11 cellular contexts compared by ENCODE assay signal in the genomic region with DNA sequence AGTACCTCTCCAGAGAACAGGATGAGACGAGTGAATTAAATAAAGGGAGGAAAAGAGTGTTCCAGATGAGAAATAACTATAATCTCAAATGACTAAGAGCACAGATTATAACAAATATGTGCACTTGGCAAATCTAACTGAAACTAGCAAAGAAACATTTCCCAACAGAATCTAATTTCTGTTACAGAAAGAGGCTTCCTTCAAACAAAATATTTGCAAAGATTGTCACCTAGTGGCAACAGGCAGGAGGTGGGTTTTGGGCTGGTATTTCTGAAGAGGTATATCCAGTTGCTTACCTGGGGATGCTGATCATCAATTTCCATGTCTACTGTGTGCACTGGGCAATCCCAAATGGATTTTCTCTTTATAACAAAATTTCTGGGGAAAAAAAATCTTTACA. TPM values are rescaled to one million over a fixed set of nuclear protein-coding genes. Genes with fewer than 3 reads are reported as not detected.
DNase-seq lines count a peak whose midpoint lies in the region; ATAC-seq and TF ChIP-seq lines count a peak whose summit lies in the region.
"Had no signal": no experiment of that assay in that cellular context is flagged by ENCODE, and none has a peak within 500 bp of the region (broad histone marks: within the 10 kb centered on the region; RNA-seq: fewer than 3 reads in every experiment).

No MANE protein-coding gene starts in this region.

- H3K27me3 ChIP-seq in DND-41 (ENCODE audit: insufficient read depth, low read length, poor library complexity) = peaks cover 30% of the 10 kb centered on the region
- H3K27me3 ChIP-seq in HCT116 (ENCODE audit: insufficient read depth, low read length) = peaks cover 58% of the 10 kb centered on the region
- H3K27me3 ChIP-seq in adipocyte (replicated peaks; ENCODE audit: control insufficient read depth, insufficient read depth, low read length) = no peaks in the 10 kb centered on the region
- no peaks in the 10 kb centered on the region for H3K27me3 ChIP-seq in kidney epithelial cell (ENCODE audit: control insufficient read depth, insufficient read depth, low read length)

- no peaks in the 10 kb centered on the region for H3K36me3 ChIP-seq in DND-41 (ENCODE audit: insufficient read depth, low read length)
- no peaks in the 10 kb centered on the region for H3K36me3 ChIP-seq in HCT116 (ENCODE audit: control insufficient read depth in 1 of 2, insufficient read depth in 2 of 2, low read length in 2 of 2)
- H3K36me3 ChIP-seq in adipocyte (ENCODE audit: control insufficient read depth, insufficient read depth, low read length, severe bottlenecking) = no peaks in the 10 kb centered on the region
- no peaks in the 10 kb centered on the region for H3K36me3 ChIP-seq in kidney epithelial cell (ENCODE audit: control insufficient read depth, insufficient read depth, low read length)
- H3K36me3 ChIP-seq in mucosa of descending colon (ENCODE audit: low read depth) = no peaks in the 10 kb centered on the region

- no peak overlapping the region for H2AFZ ChIP-seq in DND-41 (ENCODE audit: low read depth, low read length)
- H2AFZ ChIP-seq in HCT116 (ENCODE audit: low read depth, low read length, poor library complexity, severe bottlenecking) = no peak overlapping the region

- intact Hi-C loops in HCT116 (cut with micrococcal nuclease) = no loop called here
- intact Hi-C loops in mucosa of descending colon (cut with DNase I, micrococcal nuclease) = no loop called here

- ATAC-seq in DND-41 (ENCODE audit: insufficient read depth, low read depth) (no peak), HCT116 (0 out of 2 replicates have a peak, but pooled peaks have one; percentile 52), mucosa of descending colon (no peak), GM18502 (IDR thresholded peaks at IDR 0.05; ENCODE audit: poor library complexity, unreplicated experiment) (no peak)

- TF ChIP-seq POLR2A in HCT116 (IDR thresholded peaks at IDR 0.05; ENCODE audit: borderline replicate concordance, extremely low read depth, insufficient read depth, insufficient read length) = no peak

- no peaks in the 10 kb centered on the region for H3K9me3 ChIP-seq in DND-41 (ENCODE audit: insufficient read depth, low read length, severe bottlenecking)
- H3K9me3 ChIP-seq in HCT116 (ENCODE audit: control insufficient read depth in 1 of 2, insufficient read depth in 1 of 2, low read depth in 1 of 2, low read length in 2 of 2) = no peaks in the 10 kb centered on the region
- H3K9me3 ChIP-seq in adipocyte (ENCODE audit: control insufficient read depth, low read length) = no peaks in the 10 kb centered on the region
- H3K9me3 ChIP-seq in mucosa of descending colon = no peaks in the 10 kb centered on the region

- H3K4me2 ChIP-seq in DND-41 (ENCODE audit: insufficient read depth, low read length) = no peak overlapping the region
- H3K4me2 ChIP-seq in HCT116 (ENCODE audit: low read length) = no peak overlapping the region

- DNase-seq in DND-41 (no peak), HCT116 (ENCODE audit: low read depth, low spot score) (no peak), adipocyte (ENCODE audit: low read depth) (peak; percentile 79), kidney epithelial cell (ENCODE audit: low read depth) (no peak), nucleus accumbens (lab: John Stamatoyannopoulos, UW) (no peak), mucosa of descending colon (no peak)
- no peak for DNase-seq in stimulated activated CD4-positive, alpha-beta T cell treated with anti-CD3 and anti-CD28 coated beads, Interleukin-2, amount 100 ng/mL, for 48 hours
- DNase-seq: activated CD4-positive, alpha-beta T cell treated with anti-CD3 and anti-CD28 coated beads, Interleukin-2, amount 50 U/mL, for 48 hours; NCI-H526 treated with DMSO at 0.1 percent for 48 hours had no signal

- H3K27ac ChIP-seq in DND-41 (ENCODE audit: low read length) (no peak overlapping the region), HCT116 (ENCODE audit: low read depth, low read length) (no peak overlapping the region)

- no TSS peak for BruUV-seq in HCT116 (replicated peaks; lab: Mats Ljungman, UMichigan)

- no peaks in the 10 kb centered on the region for H3K79me2 ChIP-seq in DND-41 (ENCODE audit: insufficient read depth, low read length)
- H3K79me2 ChIP-seq in HCT116 (ENCODE audit: insufficient read depth, low read length) = no peaks in the 10 kb centered on the region

- POLR2A ChIA-PET in HCT116 (lab: Charles Lee) = no interaction called here

- peak; percentile 44 for TF ChIP-seq CTCF in DND-41 (IDR thresholded peaks at IDR 0.05; ENCODE audit: borderline replicate concordance, extremely low read depth, low read length, poor library complexity, severe bottlenecking)
- peak; percentile 17 to 41 (median 24); a peak in 3 of 6 replicates for TF ChIP-seq CTCF in HCT116 (IDR thresholded peaks at IDR 0.05 in 2 of 3, conservative IDR thresholded peaks at IDR 0.05 in 1 of 3; ENCODE audit: borderline replicate concordance in 1 of 3, insufficient read depth in 1 of 3, low read depth in 2 of 3, low read length in 2 of 3)
- TF ChIP-seq CTCF in kidney epithelial cell (IDR thresholded peaks at IDR 0.05; ENCODE audit: insufficient read depth, low read length, poor library complexity, severe bottlenecking) = peak; percentile 44
- no peak for TF ChIP-seq CTCF in mucosa of descending colon (IDR thresholded peaks at IDR 0.05)

- no peaks in the 10 kb centered on the region for H4K20me1 ChIP-seq in DND-41 (ENCODE audit: insufficient read depth, low read length)
- no peaks in the 10 kb centered on the region; the same call in 1 of the 2 replicates for H4K20me1 ChIP-seq in HCT116 (ENCODE audit: insufficient read depth)

- H3K9ac ChIP-seq in DND-41 (ENCODE audit: low read depth, low read length) = no peak overlapping the region
- H3K9ac ChIP-seq in HCT116 (ENCODE audit: low read length) = no peak overlapping the region
- peak overlapping the region; percentile 78 for H3K9ac ChIP-seq in adipocyte (ENCODE audit: low read length)

- TF ChIP-seq RAD21 in HCT116 (IDR thresholded peaks at IDR 0.05; ENCODE audit: low read depth) = peak; percentile 46

- H3K4me1 ChIP-seq in DND-41 (ENCODE audit: insufficient read depth, low read length) (peaks cover 4% of the 10 kb centered on the region), HCT116 (ENCODE audit: control insufficient read depth in 1 of 2, insufficient read depth in 2 of 2, low read length in 2 of 2) (peaks cover 0 to 2% of the 10 kb centered on the region in 2 experiments; a peak in 1 of 4 replicates), adipocyte (ENCODE audit: control insufficient read depth, insufficient read depth, low read length) (peaks cover 58% of the 10 kb centered on the region), mucosa of descending colon (ENCODE audit: low read depth) (no peaks in the 10 kb centered on the region)

- no peaks in the 10 kb centered on the region for H3K9me2 ChIP-seq in HCT116 (ENCODE audit: insufficient read depth)

- CTCF ChIA-PET in HCT116 (lab: Charles Lee) = interaction anchor here (1.0 kb wide), 1 partner anchor 591 kb away, joined by 3 read pairs; no protein-coding TSS in a partner anchor

- no peak overlapping the region for H3K4me3 ChIP-seq in DND-41 (ENCODE audit: low read depth in 1 of 2, low read length in 2 of 2)
- H3K4me3 ChIP-seq in HCT116 (replicated peaks in 1 of 2; ENCODE audit: low read depth in 1 of 2, low read length in 2 of 2) = no peak overlapping the region
- no peak overlapping the region for H3K4me3 ChIP-seq in adipocyte (ENCODE audit: low read length)
- no peak overlapping the region for H3K4me3 ChIP-seq in kidney epithelial cell (ENCODE audit: low read depth, low read length)
- no peak overlapping the region for H3K4me3 ChIP-seq in mucosa of descending colon
- H3K4me3 ChIP-seq: coronary artery had no signal

- RAD21 ChIA-PET in HCT116 (lab: Charles Lee; ENCODE audit: low non-redundant PET in 1 of 2, low total read pairs in 2 of 2, uncharacterized antibody in 2 of 2, unreplicated experiment in 2 of 2) = no interaction called here

TF ChIP-seq in HCT116, 20 proteins besides CTCF, POLR2A, EP300 and RAD21:
- TF ChIP-seq SIN3A (IDR thresholded peaks at IDR 0.05; ENCODE audit: low read depth) (no peak), JUND (IDR thresholded peaks at IDR 0.05) (no peak), POLR2AphosphoS5 (IDR thresholded peaks at IDR 0.05; ENCODE audit: low read depth, low read length) (no peak), EZH2phosphoT487 (IDR thresholded peaks at IDR 0.05; ENCODE audit: borderline replicate concordance) (no peak)
- TF ChIP-seq, protein P1, sequence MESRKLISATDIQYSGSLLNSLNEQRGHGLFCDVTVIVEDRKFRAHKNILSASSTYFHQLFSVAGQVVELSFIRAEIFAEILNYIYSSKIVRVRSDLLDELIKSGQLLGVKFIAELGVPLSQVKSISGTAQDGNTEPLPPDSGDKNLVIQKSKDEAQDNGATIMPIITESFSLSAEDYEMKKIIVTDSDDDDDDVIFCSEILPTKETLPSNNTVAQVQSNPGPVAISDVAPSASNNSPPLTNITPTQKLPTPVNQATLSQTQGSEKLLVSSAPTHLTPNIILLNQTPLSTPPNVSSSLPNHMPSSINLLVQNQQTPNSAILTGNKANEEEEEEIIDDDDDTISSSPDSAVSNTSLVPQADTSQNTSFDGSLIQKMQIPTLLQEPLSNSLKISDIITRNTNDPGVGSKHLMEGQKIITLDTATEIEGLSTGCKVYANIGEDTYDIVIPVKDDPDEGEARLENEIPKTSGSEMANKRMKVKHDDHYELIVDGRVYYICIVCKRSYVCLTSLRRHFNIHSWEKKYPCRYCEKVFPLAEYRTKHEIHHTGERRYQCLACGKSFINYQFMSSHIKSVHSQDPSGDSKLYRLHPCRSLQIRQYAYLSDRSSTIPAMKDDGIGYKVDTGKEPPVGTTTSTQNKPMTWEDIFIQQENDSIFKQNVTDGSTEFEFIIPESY (IDR thresholded peaks at IDR 0.05; ENCODE audit: extremely low read depth, insufficient replicate concordance, low read length) = no peak

RNA-seq across cellular contexts. Expression of gene SPDL1, which starts 5.6 kb away (rescaled TPM):
- total RNA-seq in HCT116 (2021; ENCODE audit: unreplicated experiment) (28.5 TPM), kidney epithelial cell (17.9 and 64.3 TPM in 2 replicates), mucosa of descending colon (10 to 100 TPM in 1 of 3 donors, 1 to 10 TPM in 2; 4.5 to 12.5 (median 5.8) TPM)
- 11.7 and 21.5 TPM in 2 replicates for polyA plus RNA-seq in HCT116 (2012)

RNA-seq across cellular contexts. Expression of gene DOCK2, which starts 59.1 kb away (rescaled TPM):
- total RNA-seq in HCT116 (2021; ENCODE audit: unreplicated experiment) = 0.89 TPM
- polyA plus RNA-seq in HCT116 (2012) = not detected in 2 replicates
- total RNA-seq in kidney epithelial cell = 2.2 and 3.9 TPM in 2 replicates
- 10 to 100 TPM in 2 of 3 donors, 1 to 10 TPM in 1; 7.2 to 20.1 (median 18.1) TPM for total RNA-seq in mucosa of descending colon
